In genomic region chr7:28754027-28754426, GRCh38 we compare ENCODE assay signal across 9 cellular contexts.
A peak's percentile ranks its signal among the peaks of the same experiment; 100 is the strongest.
DNase-seq lines count a peak whose midpoint lies in the region; ATAC-seq and TF ChIP-seq lines count a peak whose summit lies in the region.
"Had no signal": no experiment of that assay in that cellular context is flagged by ENCODE, and none has a peak within 500 bp of the region (broad histone marks: within the 10 kb centered on the region; RNA-seq: fewer than 3 reads in every experiment).

No MANE protein-coding gene starts in this region.

- H2AFZ ChIP-seq in PC-3 (ENCODE audit: low read length) = no peak overlapping the region

- no peak for ATAC-seq in PC-3
- peak; percentile 45 for ATAC-seq in foreskin keratinocyte

- H3K9me3 ChIP-seq in PC-3 (ENCODE audit: low read length) (no peaks in the 10 kb centered on the region), skeletal muscle satellite cell (replicated peaks; ENCODE audit: low read length) (no peaks in the 10 kb centered on the region)

- no peaks in the 10 kb centered on the region for H4K20me1 ChIP-seq in PC-3 (ENCODE audit: low read length)

- BruUV-seq in PC-3 (replicated peaks; lab: Mats Ljungman, UMichigan) = no TSS peak

- intact Hi-C loops in PC-3 (cut with micrococcal nuclease) = no loop called here

- no peaks in the 10 kb centered on the region for H3K36me3 ChIP-seq in PC-3 (ENCODE audit: low read depth, low read length)
- H3K36me3 ChIP-seq in skeletal muscle satellite cell (ENCODE audit: insufficient read depth, low read length) = no peaks in the 10 kb centered on the region

- TF ChIP-seq CTCF in PC-3 (conservative IDR thresholded peaks at IDR 0.05; ENCODE audit: low read depth, low read length) (no peak), foreskin keratinocyte (conservative IDR thresholded peaks at IDR 0.05) (no peak)

- H3K4me3 Mint-ChIP-seq in activated CD4-positive, alpha-beta T cell treated with anti-CD3 and anti-CD28 coated beads, Interleukin-2, amount 10 ng/mL, durations not matched to agents 7 days and 5 days = no peak overlapping the region

- no peak overlapping the region for H3K4me3 ChIP-seq in PC-3 (ENCODE audit: low read length)
- H3K4me3 ChIP-seq in skeletal muscle satellite cell (ENCODE audit: low read length) = no peak overlapping the region

- H3K4me1 ChIP-seq in PC-3 (ENCODE audit: insufficient read depth, low read length) (peaks cover 12% of the 10 kb centered on the region), foreskin keratinocyte (peaks cover 6% of the 10 kb centered on the region), skeletal muscle satellite cell (ENCODE audit: control insufficient read depth, insufficient read depth, low read length) (peaks cover 26% of the 10 kb centered on the region)

- H3K4me2 ChIP-seq in PC-3 (ENCODE audit: low read length) (no peak overlapping the region), skeletal muscle satellite cell (ENCODE audit: low read length) (peak overlapping the region; percentile 3)

- CTCF ChIA-PET in PC-3 (lab: Charles Lee) = interaction anchor here (0.7 kb wide), 1 partner anchor 112 kb away, joined by 3 read pairs; no protein-coding TSS in a partner anchor
- CTCF ChIA-PET in activated CD4-positive, alpha-beta T cell treated with anti-CD3 and anti-CD28 coated beads, Interleukin-2, amount 10 ng/mL, durations not matched to agents 7 days and 5 days (lab: Charles Lee) = no interaction called here

- no peaks in the 10 kb centered on the region for H3K79me2 ChIP-seq in PC-3 (ENCODE audit: low read length)

- H3K36me3 Mint-ChIP-seq in activated CD4-positive, alpha-beta T cell treated with anti-CD3 and anti-CD28 coated beads, Interleukin-2, amount 10 ng/mL, durations not matched to agents 7 days and 5 days (ENCODE audit: low read depth) = no peaks in the 10 kb centered on the region

- no peaks in the 10 kb centered on the region for H3K27me3 ChIP-seq in PC-3 (ENCODE audit: low read length)
- no peaks in the 10 kb centered on the region for H3K27me3 ChIP-seq in foreskin keratinocyte
- no peaks in the 10 kb centered on the region for H3K27me3 ChIP-seq in skeletal muscle satellite cell (ENCODE audit: control insufficient read depth, insufficient read depth, low read length)

- H3K9me2 ChIP-seq in PC-3 (replicated peaks; ENCODE audit: low read length) = no peaks in the 10 kb centered on the region

- H3K9ac ChIP-seq in PC-3 (ENCODE audit: low read length) (no peak overlapping the region), skeletal muscle satellite cell (ENCODE audit: low read depth, low read length) (no peak overlapping the region)

- H3K27ac Mint-ChIP-seq in activated CD4-positive, alpha-beta T cell treated with anti-CD3 and anti-CD28 coated beads, Interleukin-2, amount 10 ng/mL, durations not matched to agents 7 days and 5 days = no peak overlapping the region

- POLR2A ChIA-PET in PC-3 (lab: Charles Lee; ENCODE audit: unreplicated experiment) = interaction anchor here (0.6 kb wide), 1 partner anchor 629 kb away, joined by 6 read pairs; no protein-coding TSS in a partner anchor
- POLR2A ChIA-PET in activated CD4-positive, alpha-beta T cell treated with anti-CD3 and anti-CD28 coated beads, Interleukin-2, amount 10 ng/mL, durations not matched to agents 7 days and 5 days (lab: Charles Lee) = no interaction called here

- DNase-seq in DMS53 (lab: John Stamatoyannopoulos, UW) (peak; percentile 39), DMS53 treated with DMSO at 0.1 percent for 48 hours (lab: John Stamatoyannopoulos, UW; ENCODE audit: unreplicated experiment) (no peak), PC-3 (peak; percentile 11), foreskin keratinocyte (no peak), DMS114 treated with DMSO at 0.1 percent for 48 hours (lab: John Stamatoyannopoulos, UW; ENCODE audit: unreplicated experiment) (no peak)
- no peak for DNase-seq in stimulated activated CD4-positive, alpha-beta T cell treated with anti-CD3 and anti-CD28 coated beads, Interleukin-15, amount 100 ng/mL, for 24 hours
- DNase-seq in activated CD4-positive, alpha-beta T cell treated with anti-CD3 and anti-CD28 coated beads, Interleukin-2, amount 10 ng/mL, durations not matched to agents 7 days and 5 days = no peak
- DNase-seq: 8988T had no signal

- no peaks in the 10 kb centered on the region for H3F3A ChIP-seq in PC-3 (ENCODE audit: low read length, unreplicated experiment)

- no peak overlapping the region for H3K27ac ChIP-seq in PC-3 (ENCODE audit: low read length)
- no peak overlapping the region for H3K27ac ChIP-seq in foreskin keratinocyte

- H3K9me3 Mint-ChIP-seq in activated CD4-positive, alpha-beta T cell treated with anti-CD3 and anti-CD28 coated beads, Interleukin-2, amount 10 ng/mL, durations not matched to agents 7 days and 5 days = no peaks in the 10 kb centered on the region

- H3K4me1 Mint-ChIP-seq in activated CD4-positive, alpha-beta T cell treated with anti-CD3 and anti-CD28 coated beads, Interleukin-2, amount 10 ng/mL, durations not matched to agents 7 days and 5 days = no peaks in the 10 kb centered on the region

- no peaks in the 10 kb centered on the region for H3K27me3 Mint-ChIP-seq in activated CD4-positive, alpha-beta T cell treated with anti-CD3 and anti-CD28 coated beads, Interleukin-2, amount 10 ng/mL, durations not matched to agents 7 days and 5 days

Comparison
In these comparisons a context has a peak if more than half of its experiments do, and no peak if none do; other contexts are left out.
1. DNase-seq: peak in DMS53 (single experiment) and PC-3 (single experiment); none in DMS53 treated with DMSO at 0.1 percent for 48 hours (single experiment), foreskin keratinocyte (0 of 2), stimulated activated CD4-positive, alpha-beta T cell treated with anti-CD3 and anti-CD28 coated beads, Interleukin-15, amount 100 ng/mL, for 24 hours (single experiment), activated CD4-positive, alpha-beta T cell treated with anti-CD3 and anti-CD28 coated beads, Interleukin-2, amount 10 ng/mL, durations not matched to agents 7 days and 5 days (single experiment) and DMS114 treated with DMSO at 0.1 percent for 48 hours (single experiment).